24 cellular contexts compared by ENCODE assay signal in the genomic region with DNA sequence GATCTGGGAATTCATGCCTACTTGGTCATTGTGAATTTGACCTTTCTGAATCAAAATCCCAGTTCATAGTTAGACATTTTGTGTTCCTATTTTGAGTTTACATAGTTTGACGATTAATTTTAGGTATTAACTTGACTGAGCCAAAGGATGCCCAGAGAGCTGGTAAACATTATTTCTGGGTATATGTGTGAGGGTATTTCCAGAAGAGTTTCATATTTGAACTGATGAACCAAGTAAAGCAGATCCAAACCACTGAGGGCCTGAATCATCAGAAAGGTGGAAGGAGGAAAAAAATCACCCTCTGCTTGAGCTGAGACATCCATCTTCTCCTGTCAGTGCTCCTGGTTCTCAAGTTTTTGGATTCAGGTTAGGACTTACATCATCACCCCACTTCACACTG.
"Had no signal": no experiment of that assay in that cellular context is flagged by ENCODE, and none has a peak within 500 bp of the region (broad histone marks: within the 10 kb centered on the region; RNA-seq: fewer than 3 reads in every experiment).

No MANE protein-coding gene starts in this region.

- H3K4me1 ChIP-seq: lower lobe of right lung, sigmoid colon had no signal

- H3K9me3 Mint-ChIP-seq: natural killer cell treated with Interleukin-12 subunit alpha and Interleukin-12 subunit beta and Interleukin-15 and Interleukin-18, amount 100 ng/mL, for 72 hours had no signal

- ATAC-seq: left lung; lower lobe of right lung; mucosa of descending colon; natural killer cell treated with Interleukin-12 subunit alpha and Interleukin-12 subunit beta and Interleukin-15 and Interleukin-18, amount 100 ng/mL, for 72 hours; stimulated activated memory B cell treated with anti-CD40 and anti-IgM and Interleukin-4, amounts not matched to agents 10 μg/mL and 1 μg/mL and 100 μg/mL, for 72 hours had no signal

- H3K27me3 Mint-ChIP-seq: progenitor cell of endocrine pancreas had no signal

- H3K4me3 ChIP-seq: esophagus squamous epithelium, left lung, lower lobe of right lung, mucosa of descending colon, sigmoid colon, tibial nerve had no signal

- H3K4me3 Mint-ChIP-seq: activated B cell treated with CpG ODN at 0.5 μM for 24 hours; activated CD4-positive, alpha-beta memory T cell treated with anti-CD3 and anti-CD28 coated beads for 36 hours; activated T-helper 1 cell treated with anti-CD3 and anti-CD28 coated beads, Interleukin-12 subunit alpha, Interleukin-12 subunit beta, Interleukin-2, Interleukin-4 antibody, amounts not matched to agents 30 ng/mL and 10 ng/mL and 1 ng/mL, durations not matched to agents 14 hours and 24 hours and 36 hours; central memory CD8-positive, alpha-beta T cell; natural killer cell treated with Interleukin-12 subunit alpha and Interleukin-12 subunit beta and Interleukin-15 and Interleukin-18, amount 100 ng/mL, for 72 hours; stimulated activated memory B cell treated with anti-CD40 and anti-IgM and Interleukin-4, amounts not matched to agents 10 μg/mL and 1 μg/mL and 100 μg/mL, for 72 hours; T-helper 2 cell treated with Interferon-gamma antibody and Interleukin-4, amounts not matched to agents 5 μg/mL and 100 μg/mL, for 36 hours had no signal

- H3K27me3 ChIP-seq: esophagus squamous epithelium, left lung, sigmoid colon, tibial nerve had no signal

- H3K27ac ChIP-seq: esophagus squamous epithelium, left lung, lower lobe of right lung, sigmoid colon, tibial nerve had no signal

- DNase-seq: activated B cell treated with CpG ODN at 0.5 μM for 24 hours; activated CD4-positive, alpha-beta memory T cell treated with anti-CD3 and anti-CD28 coated beads for 36 hours; activated CD4-positive, alpha-beta T cell treated with anti-CD3 and anti-CD28 coated beads for 48 hours; activated CD8-positive, alpha-beta memory T cell treated with anti-CD3 and anti-CD28 coated beads, Interleukin-2, amount 50 U/mL, for 4 hours; activated gamma-delta T cell treated with Interleukin-2 at 50 U/mL for 16 hours; activated naive CD4-positive, alpha-beta T cell treated with anti-CD3 and anti-CD28 coated beads, Interleukin-2, amount 50 U/mL, for 16 hours; dermis blood vessel endothelial cell; effector CD4-positive, alpha-beta T cell; esophagus squamous epithelium; foreskin melanocyte; kidney glomerular epithelial cell; left lung; lower lobe of right lung; mucosa of descending colon; sigmoid colon; small intestine; stimulated activated CD4-positive, alpha-beta T cell treated with anti-CD3 and anti-CD28 coated beads, Interleukin-4, amount 100 ng/mL, for 24 hours had no signal

- H3K36me3 Mint-ChIP-seq: stimulated activated memory B cell treated with anti-CD40 and anti-IgM and Interleukin-4, amounts not matched to agents 10 μg/mL and 1 μg/mL and 100 μg/mL, for 72 hours had no signal

- H3K9me3 ChIP-seq: mucosa of descending colon, sigmoid colon had no signal

- H3K36me3 ChIP-seq: esophagus squamous epithelium, left lung, lower lobe of right lung, sigmoid colon, tibial nerve had no signal

- H3K27ac Mint-ChIP-seq: activated B cell treated with CpG ODN at 0.5 μM for 24 hours; activated CD4-positive, alpha-beta memory T cell treated with anti-CD3 and anti-CD28 coated beads for 36 hours; activated T-helper 1 cell treated with anti-CD3 and anti-CD28 coated beads, Interleukin-12 subunit alpha, Interleukin-12 subunit beta, Interleukin-2, Interleukin-4 antibody, amounts not matched to agents 30 ng/mL and 10 ng/mL and 1 ng/mL, durations not matched to agents 14 hours and 24 hours and 36 hours; progenitor cell of endocrine pancreas; stimulated activated memory B cell treated with anti-CD40 and anti-IgM and Interleukin-4, amounts not matched to agents 10 μg/mL and 1 μg/mL and 100 μg/mL, for 72 hours; T-helper 2 cell treated with Interferon-gamma antibody and Interleukin-4, amounts not matched to agents 5 μg/mL and 100 μg/mL, for 36 hours had no signal
